Comparison of ENCODE assay signal across 2 cellular contexts in genomic region chr9:95332860-95333259, GRCh38.
TF ChIP-seq lines count a peak whose summit lies in the region.

No MANE protein-coding gene starts in this region.

TF ChIP-seq in A549, 52 proteins besides CTCF, POLR2A, EP300 and RAD21 (continued from another document):
- no peak for TF ChIP-seq CBX8 (IDR thresholded peaks at IDR 0.05)
- TF ChIP-seq KDM5A (IDR thresholded peaks at IDR 0.05) = no peak
- TF ChIP-seq RFX5 (IDR thresholded peaks at IDR 0.05) = no peak
- TF ChIP-seq ZC3H11A (IDR thresholded peaks at IDR 0.05) = no peak
- no peak for TF ChIP-seq HEYL (CRISPR knock-in tag; IDR thresholded peaks at IDR 0.05)

TF ChIP-seq in K562, 482 proteins besides CTCF, POLR2A, EP300 and RAD21 (continued from another document):
- TF ChIP-seq HDAC3 (IDR thresholded peaks at IDR 0.05; ENCODE audit: borderline replicate concordance, partially characterized antibody) (no peak), MAFK (IDR thresholded peaks at IDR 0.05; ENCODE audit: low read length) (peak; percentile 64), ETV5 (CRISPR knock-in tag; IDR thresholded peaks at IDR 0.05; ENCODE audit: low read depth) (no peak), CREBBP (IDR thresholded peaks at IDR 0.05; ENCODE audit: low read depth, low read length) (no peak), PHF21A (IDR thresholded peaks at IDR 0.05; ENCODE audit: borderline replicate concordance, low read depth) (no peak)
- TF ChIP-seq, protein P1, sequence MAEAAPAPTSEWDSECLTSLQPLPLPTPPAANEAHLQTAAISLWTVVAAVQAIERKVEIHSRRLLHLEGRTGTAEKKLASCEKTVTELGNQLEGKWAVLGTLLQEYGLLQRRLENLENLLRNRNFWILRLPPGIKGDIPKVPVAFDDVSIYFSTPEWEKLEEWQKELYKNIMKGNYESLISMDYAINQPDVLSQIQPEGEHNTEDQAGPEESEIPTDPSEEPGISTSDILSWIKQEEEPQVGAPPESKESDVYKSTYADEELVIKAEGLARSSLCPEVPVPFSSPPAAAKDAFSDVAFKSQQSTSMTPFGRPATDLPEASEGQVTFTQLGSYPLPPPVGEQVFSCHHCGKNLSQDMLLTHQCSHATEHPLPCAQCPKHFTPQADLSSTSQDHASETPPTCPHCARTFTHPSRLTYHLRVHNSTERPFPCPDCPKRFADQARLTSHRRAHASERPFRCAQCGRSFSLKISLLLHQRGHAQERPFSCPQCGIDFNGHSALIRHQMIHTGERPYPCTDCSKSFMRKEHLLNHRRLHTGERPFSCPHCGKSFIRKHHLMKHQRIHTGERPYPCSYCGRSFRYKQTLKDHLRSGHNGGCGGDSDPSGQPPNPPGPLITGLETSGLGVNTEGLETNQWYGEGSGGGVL (CRISPR knock-in tag; IDR thresholded peaks at IDR 0.05) = no peak
